Comparison of ENCODE assay signal across 1 cellular context in genomic region chr3:54427951-54428871, GRCh38.
TF ChIP-seq lines count a peak whose summit lies in the region.

No MANE protein-coding gene starts in this region.

TF ChIP-seq in SK-N-SH treated with all-trans-retinoic acid at 6 μM for 48 hours, 23 proteins besides CTCF, POLR2A, EP300 and RAD21 (continued from another document):
- TF ChIP-seq PATZ1 (CRISPR knock-in tag; IDR thresholded peaks at IDR 0.05; ENCODE audit: borderline replicate concordance) (no peak), CSDC2 (CRISPR knock-in tag; IDR thresholded peaks at IDR 0.05) (no peak)
